Comparison of ENCODE assay signal across 1 cellular context in the genomic region with DNA sequence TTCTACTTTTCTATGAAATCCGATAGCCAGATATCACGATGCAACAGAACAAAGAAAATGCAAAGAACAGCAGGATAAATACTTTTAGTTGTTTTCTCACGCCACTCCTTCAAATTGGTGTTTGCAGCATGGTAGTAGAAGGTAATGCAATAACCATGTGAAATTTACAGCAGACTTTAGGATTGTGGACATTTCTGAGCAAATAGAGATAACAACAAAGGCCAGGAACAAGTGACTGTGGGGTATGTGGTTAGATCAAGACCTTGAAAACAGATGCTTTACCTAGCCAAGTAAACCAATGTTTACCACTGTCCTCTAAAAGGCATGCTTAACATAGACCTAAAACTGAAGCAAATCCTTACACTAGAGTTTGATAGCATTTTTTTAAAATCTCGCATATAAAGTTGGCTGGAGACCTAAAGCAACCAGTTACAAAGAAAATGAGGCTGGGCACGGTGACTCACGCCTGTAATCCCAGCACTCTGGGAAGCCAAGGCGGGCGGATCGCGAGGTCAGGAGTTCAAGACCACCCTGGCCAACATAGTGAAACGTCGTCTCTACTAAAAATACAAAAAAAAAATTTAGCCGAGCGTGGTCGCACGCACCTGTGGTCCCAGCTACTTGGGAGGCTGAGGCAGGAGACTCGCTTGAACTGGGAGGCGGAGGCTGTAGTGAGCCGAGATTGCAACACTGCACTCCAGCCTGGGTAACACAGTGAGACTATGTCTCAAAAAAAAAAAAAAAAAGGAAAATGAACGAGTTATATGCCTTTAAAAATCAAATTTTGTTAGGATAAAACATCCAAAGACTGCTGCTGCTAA.
TF ChIP-seq lines count a peak whose summit lies in the region.

No MANE protein-coding gene starts in this region.

TF ChIP-seq in HepG2, 621 proteins besides CTCF, POLR2A, EP300 and RAD21 (continued from another document):
- TF ChIP-seq SAP130 (CRISPR knock-in tag; IDR thresholded peaks at IDR 0.05; ENCODE audit: low read depth): peak; percentile 76
- no peak for TF ChIP-seq RFXANK (CRISPR knock-in tag; IDR thresholded peaks at IDR 0.05)
- TF ChIP-seq ZSCAN21 (CRISPR knock-in tag; IDR thresholded peaks at IDR 0.05; ENCODE audit: borderline replicate concordance): no peak
- TF ChIP-seq, protein P1, sequence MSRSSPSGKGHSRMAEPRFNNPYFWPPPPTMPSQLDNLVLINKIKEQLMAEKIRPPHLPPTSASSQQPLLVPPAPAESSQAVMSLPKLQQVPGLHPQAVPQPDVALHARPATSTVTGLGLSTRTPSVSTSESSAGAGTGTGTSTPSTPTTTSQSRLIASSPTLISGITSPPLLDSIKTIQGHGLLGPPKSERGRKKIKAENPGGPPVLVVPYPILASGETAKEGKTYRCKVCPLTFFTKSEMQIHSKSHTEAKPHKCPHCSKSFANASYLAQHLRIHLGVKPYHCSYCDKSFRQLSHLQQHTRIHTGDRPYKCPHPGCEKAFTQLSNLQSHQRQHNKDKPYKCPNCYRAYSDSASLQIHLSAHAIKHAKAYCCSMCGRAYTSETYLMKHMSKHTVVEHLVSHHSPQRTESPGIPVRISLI (CRISPR knock-in tag; IDR thresholded peaks at IDR 0.05; ENCODE audit: borderline replicate concordance): peak; percentile 55; the same call in 1 of the 2 replicates
- TF ChIP-seq ZNF256 (CRISPR knock-in tag; conservative IDR thresholded peaks at IDR 0.05): no peak
- peak; percentile 81 for TF ChIP-seq ZNF24 (IDR thresholded peaks at IDR 0.05)
- TF ChIP-seq NR1H2 (CRISPR knock-in tag; IDR thresholded peaks at IDR 0.05; ENCODE audit: borderline replicate concordance, low read depth): no peak
- TF ChIP-seq ZNF749 (CRISPR knock-in tag; IDR thresholded peaks at IDR 0.05; ENCODE audit: borderline replicate concordance): no peak
- TF ChIP-seq, protein P2, sequence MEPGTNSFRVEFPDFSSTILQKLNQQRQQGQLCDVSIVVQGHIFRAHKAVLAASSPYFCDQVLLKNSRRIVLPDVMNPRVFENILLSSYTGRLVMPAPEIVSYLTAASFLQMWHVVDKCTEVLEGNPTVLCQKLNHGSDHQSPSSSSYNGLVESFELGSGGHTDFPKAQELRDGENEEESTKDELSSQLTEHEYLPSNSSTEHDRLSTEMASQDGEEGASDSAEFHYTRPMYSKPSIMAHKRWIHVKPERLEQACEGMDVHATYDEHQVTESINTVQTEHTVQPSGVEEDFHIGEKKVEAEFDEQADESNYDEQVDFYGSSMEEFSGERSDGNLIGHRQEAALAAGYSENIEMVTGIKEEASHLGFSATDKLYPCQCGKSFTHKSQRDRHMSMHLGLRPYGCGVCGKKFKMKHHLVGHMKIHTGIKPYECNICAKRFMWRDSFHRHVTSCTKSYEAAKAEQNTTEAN (CRISPR knock-in tag; conservative IDR thresholded peaks at IDR 0.05): peak; percentile 50; the same call in 1 of the 2 replicates
- TF ChIP-seq POLR2G (IDR thresholded peaks at IDR 0.05; ENCODE audit: low read depth, low read length): no peak
- no peak for TF ChIP-seq ATAD3A (CRISPR knock-in tag; IDR thresholded peaks at IDR 0.05)
- TF ChIP-seq ZNF235 (CRISPR knock-in tag; IDR thresholded peaks at IDR 0.05; ENCODE audit: borderline replicate concordance): no peak
- TF ChIP-seq, protein P3, sequence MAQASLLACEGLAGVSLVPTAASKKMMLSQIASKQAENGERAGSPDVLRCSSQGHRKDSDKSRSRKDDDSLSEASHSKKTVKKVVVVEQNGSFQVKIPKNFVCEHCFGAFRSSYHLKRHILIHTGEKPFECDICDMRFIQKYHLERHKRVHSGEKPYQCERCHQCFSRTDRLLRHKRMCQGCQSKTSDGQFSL (CRISPR knock-in tag; IDR thresholded peaks at IDR 0.05): no peak
- no peak for TF ChIP-seq ZNF451 (CRISPR knock-in tag; IDR thresholded peaks at IDR 0.05)
- no peak for TF ChIP-seq ZNF260 (CRISPR knock-in tag; IDR thresholded peaks at IDR 0.05; ENCODE audit: borderline replicate concordance, low read depth)
- no peak for TF ChIP-seq PCBP1 (IDR thresholded peaks at IDR 0.05; ENCODE audit: borderline replicate concordance, low read depth, low read length)
- TF ChIP-seq NPAS2 (CRISPR knock-in tag; IDR thresholded peaks at IDR 0.05; ENCODE audit: borderline replicate concordance): no peak
- TF ChIP-seq PAX8 (CRISPR knock-in tag; IDR thresholded peaks at IDR 0.05; ENCODE audit: borderline replicate concordance): no peak
- TF ChIP-seq, protein P4, sequence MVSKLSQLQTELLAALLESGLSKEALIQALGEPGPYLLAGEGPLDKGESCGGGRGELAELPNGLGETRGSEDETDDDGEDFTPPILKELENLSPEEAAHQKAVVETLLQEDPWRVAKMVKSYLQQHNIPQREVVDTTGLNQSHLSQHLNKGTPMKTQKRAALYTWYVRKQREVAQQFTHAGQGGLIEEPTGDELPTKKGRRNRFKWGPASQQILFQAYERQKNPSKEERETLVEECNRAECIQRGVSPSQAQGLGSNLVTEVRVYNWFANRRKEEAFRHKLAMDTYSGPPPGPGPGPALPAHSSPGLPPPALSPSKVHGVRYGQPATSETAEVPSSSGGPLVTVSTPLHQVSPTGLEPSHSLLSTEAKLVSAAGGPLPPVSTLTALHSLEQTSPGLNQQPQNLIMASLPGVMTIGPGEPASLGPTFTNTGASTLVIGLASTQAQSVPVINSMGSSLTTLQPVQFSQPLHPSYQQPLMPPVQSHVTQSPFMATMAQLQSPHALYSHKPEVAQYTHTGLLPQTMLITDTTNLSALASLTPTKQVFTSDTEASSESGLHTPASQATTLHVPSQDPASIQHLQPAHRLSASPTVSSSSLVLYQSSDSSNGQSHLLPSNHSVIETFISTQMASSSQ (IDR thresholded peaks at IDR 0.05; ENCODE audit: low read depth): 0 out of 2 replicates have a peak, but pooled peaks have one; percentile 54
- TF ChIP-seq, protein P4 (CRISPR knock-in tag; IDR thresholded peaks at IDR 0.05; ENCODE audit: borderline replicate concordance): peak; percentile 74; the same call in 1 of the 2 replicates
